ENCODE assay signal across 8 cellular contexts in genomic region chr1:212700892-212701819, GRCh38. TPM values are rescaled to one million over a fixed set of nuclear protein-coding genes. Genes with fewer than 3 reads are reported as not detected.
DNase-seq lines count a peak whose midpoint lies in the region; ATAC-seq, FAIRE-seq and TF ChIP-seq lines count a peak whose summit lies in the region.

No MANE protein-coding gene starts in this region.

- H3K27me3 ChIP-seq in colonic mucosa (peaks cover 57% of the 10 kb centered on the region), HepG2 (ENCODE audit: control insufficient read depth in 1 of 2, insufficient read depth in 2 of 2, low read length in 2 of 2) (peaks cover 11 to 63% of the 10 kb centered on the region in 2 experiments), PC-9 (ENCODE audit: insufficient read depth, low read depth) (peaks cover 29% of the 10 kb centered on the region)

- peaks cover 43% of the 10 kb centered on the region for H3K27me3 Mint-ChIP-seq in T-helper 1 cell treated with Interleukin-12 subunit alpha and Interleukin-12 subunit beta and Interleukin-4 antibody, amounts not matched to agents 30 μg/mL and 1 μg/mL, for 36 hours (ENCODE audit: low read depth)

- peak; percentile 74 for DNase-seq in ELR (ENCODE audit: low read depth)
- peak; percentile 43 for DNase-seq in colonic mucosa
- no peak for DNase-seq in HepG2 (ENCODE audit: low spot score)
- peak; percentile 18 to 24 (median 18) for DNase-seq in stimulated activated CD4-positive, alpha-beta T cell treated with anti-CD3 and anti-CD28 coated beads, TNF-alpha, amount 100 ng/mL, for 4 hours (ENCODE audit: low read depth in 3 of 3)
- DNase-seq in PC-9 = no peak

- WGBS in HepG2 (ENCODE audit: low lambda C conversion rate) = 6% methylated on average over 27 of the region's 27 CpGs

- no peaks in the 10 kb centered on the region for H3K9me3 Mint-ChIP-seq in T-helper 1 cell treated with Interleukin-12 subunit alpha and Interleukin-12 subunit beta and Interleukin-4 antibody, amounts not matched to agents 30 μg/mL and 1 μg/mL, for 36 hours

- intact Hi-C loops in colonic mucosa (cut with DNase I) = no loop called here
- intact Hi-C loops in HepG2 (cut with micrococcal nuclease; ENCODE audit: unreplicated experiment) = no loop called here
- intact Hi-C loops in PC-9 (cut with micrococcal nuclease; ENCODE audit: unreplicated experiment) = no loop called here

- in situ Hi-C loops in HepG2 (cut with HindIII; ENCODE audit: extremely low pct_ligation_motif_present, low pct_unique_long_range_greater_than_20kb) = no loop called here

- peaks cover 14% of the 10 kb centered on the region; the same call in 1 of the 2 replicates for H3F3A ChIP-seq in PC-9 (ENCODE audit: insufficient read depth, low read depth)

- H3K4me3 Mint-ChIP-seq in T-helper 1 cell treated with Interleukin-12 subunit alpha and Interleukin-12 subunit beta and Interleukin-4 antibody, amounts not matched to agents 30 μg/mL and 1 μg/mL, for 36 hours = peak overlapping the region; percentile 69

- H3K4me1 Mint-ChIP-seq in T-helper 1 cell treated with Interleukin-12 subunit alpha and Interleukin-12 subunit beta and Interleukin-4 antibody, amounts not matched to agents 30 μg/mL and 1 μg/mL, for 36 hours (ENCODE audit: low read depth) = peaks cover 39% of the 10 kb centered on the region

- H3K27ac Mint-ChIP-seq in T-helper 1 cell treated with Interleukin-12 subunit alpha and Interleukin-12 subunit beta and Interleukin-4 antibody, amounts not matched to agents 30 μg/mL and 1 μg/mL, for 36 hours = peak overlapping the region; percentile 75

- TF ChIP-seq CTCF in colonic mucosa (IDR thresholded peaks at IDR 0.05) (no peak), HepG2 (CRISPR knock-in tag; IDR thresholded peaks at IDR 0.05) (peak; percentile 40), PC-9 (conservative IDR thresholded peaks at IDR 0.05) (no peak)

- no peak for FAIRE-seq in HepG2 (lab: Jason Lieb, UNC)

- H3K79me2 ChIP-seq in HepG2 (ENCODE audit: insufficient read depth, low read length) (no peaks in the 10 kb centered on the region), PC-9 (ENCODE audit: low read depth) (no peaks in the 10 kb centered on the region)

- H3K4me2 ChIP-seq in HepG2 (ENCODE audit: low read depth, low read length) (peak overlapping the region; percentile 84), PC-9 (no peak overlapping the region)

- H3K4me3 ChIP-seq in colonic mucosa (peak overlapping the region; percentile 53), HepG2 (replicated peaks in 1 of 3; ENCODE audit: insufficient read depth in 1 of 3, low read depth in 2 of 3, low read length in 3 of 3) (peak overlapping the region in 2 of 3 experiments; percentile 62 to 72; a peak in 3 of 6 replicates), PC-9 (no peak overlapping the region)

- H4K20me1 ChIP-seq in HepG2 (ENCODE audit: insufficient read depth, low read length) (no peaks in the 10 kb centered on the region), PC-9 (ENCODE audit: insufficient read depth) (no peaks in the 10 kb centered on the region)

- peaks cover 14% of the 10 kb centered on the region for H3K36me3 Mint-ChIP-seq in T-helper 1 cell treated with Interleukin-12 subunit alpha and Interleukin-12 subunit beta and Interleukin-4 antibody, amounts not matched to agents 30 μg/mL and 1 μg/mL, for 36 hours (ENCODE audit: low read depth)

- H3K36me3 ChIP-seq in colonic mucosa (no peaks in the 10 kb centered on the region), HepG2 (replicated peaks in 1 of 2; ENCODE audit: control insufficient read depth in 1 of 2, insufficient read depth in 2 of 2, low read length in 2 of 2) (no peaks in the 10 kb centered on the region), PC-9 (ENCODE audit: low read depth) (no peaks in the 10 kb centered on the region)

- peak; percentile 24 for ATAC-seq in HG02678 (IDR thresholded peaks at IDR 0.05; ENCODE audit: unreplicated experiment)
- ATAC-seq in HepG2 = peak; percentile 73
- ATAC-seq in GM21367 (IDR thresholded peaks at IDR 0.05; ENCODE audit: unreplicated experiment) = no peak

- H3K9me2 ChIP-seq in PC-9 (ENCODE audit: insufficient read depth) = no peaks in the 10 kb centered on the region

- peaks cover 11% of the 10 kb centered on the region for H3K4me1 ChIP-seq in colonic mucosa
- H3K4me1 ChIP-seq in HepG2 (ENCODE audit: insufficient read depth, low read length) = peaks cover 31% of the 10 kb centered on the region
- 0 out of 2 replicates have a peak, but pooled peaks cover 6% of the 10 kb centered on the region for H3K4me1 ChIP-seq in PC-9 (replicated peaks; ENCODE audit: insufficient read depth)

- H2AFZ ChIP-seq in HepG2 (ENCODE audit: low read length) (no peak overlapping the region), PC-9 (no peak overlapping the region)

- BruUV-seq in HepG2 (replicated peaks; lab: Mats Ljungman, UMichigan) (no TSS peak), PC-9 (replicated peaks; lab: Mats Ljungman, UMichigan) (no TSS peak)

- CTCF ChIA-PET in HepG2 (lab: Yijun Ruan, JAX; ENCODE audit: low intra/inter-chr PET ratio, low total read pairs) = no interaction called here
- CTCF ChIA-PET in PC-9 (lab: Charles Lee) = interaction anchor here (0.5 kb wide), 1 partner anchor 74 kb away, joined by 3 read pairs; no protein-coding TSS in a partner anchor

- H3K9me3 ChIP-seq in colonic mucosa (no peaks in the 10 kb centered on the region), HepG2 (ENCODE audit: low read length) (no peaks in the 10 kb centered on the region), PC-9 (ENCODE audit: insufficient read depth, low read depth) (no peaks in the 10 kb centered on the region)

- H3K27ac ChIP-seq in colonic mucosa = peak overlapping the region; percentile 62
- H3K27ac ChIP-seq in HepG2 (ENCODE audit: extremely low read length, insufficient read depth, low read length) = no peak overlapping the region
- no peak overlapping the region for H3K27ac ChIP-seq in PC-9

- TF ChIP-seq EP300 in HepG2 (IDR thresholded peaks at IDR 0.05; ENCODE audit: low read depth in 2 of 2, low read length in 2 of 2) (no peak), HepG2 (CRISPR knock-in tag; IDR thresholded peaks at IDR 0.05; ENCODE audit: borderline replicate concordance) (no peak)

- TF ChIP-seq POLR2A in HepG2 (IDR thresholded peaks at IDR 0.05; ENCODE audit: insufficient read depth in 1 of 2, low read depth in 2 of 2, low read length in 2 of 2) = no peak

- no peak for TF ChIP-seq RAD21 in HepG2 (CRISPR knock-in tag; IDR thresholded peaks at IDR 0.05)

- H3K9ac ChIP-seq in colonic mucosa (ENCODE audit: low read depth in 2 of 2, low read length in 2 of 2) (no peak overlapping the region), HepG2 (ENCODE audit: insufficient read depth, low read depth, low read length) (no peak overlapping the region)

- POLR2A ChIA-PET in HepG2 (lab: Yijun Ruan, JAX) = interaction anchor here (0.8 kb wide), 1 partner anchor 90 kb away, joined by 3 read pairs; the partner anchor contains the start of gene NSL1
- POLR2A ChIA-PET in PC-9 (lab: Charles Lee; ENCODE audit: unreplicated experiment) = interaction anchor here (0.5 to 0.6 kb wide), 2 partner anchors 20 to 93 kb away, joined by 3 read pairs; no protein-coding TSS in a partner anchor

TF ChIP-seq in HepG2, 621 proteins besides CTCF, POLR2A, EP300 and RAD21 (continues in another document):
- no peak for TF ChIP-seq DR1 (CRISPR knock-in tag; IDR thresholded peaks at IDR 0.05)
- TF ChIP-seq ZKSCAN5 (CRISPR knock-in tag; IDR thresholded peaks at IDR 0.05) = no peak
- TF ChIP-seq ZNF800 (CRISPR knock-in tag; IDR thresholded peaks at IDR 0.05) = peak; percentile 59; the same call in 1 of the 2 replicates
- TF ChIP-seq HNRNPLL (IDR thresholded peaks at IDR 0.05; ENCODE audit: low read depth, low read length, poor library complexity, severe bottlenecking) = peak; percentile 54
- no peak for TF ChIP-seq ETV6 (CRISPR knock-in tag; conservative IDR thresholded peaks at IDR 0.05)

RNA-seq across cellular contexts. Expression of gene BATF3, which starts 1.5 kb away (rescaled TPM):
- under 1 TPM; 0.74 to 0.88 TPM for total RNA-seq in colonic mucosa
- not detected in 2 replicates for total RNA-seq in HepG2 (2016; rRNA removed; fragmentation: Illumina TruSeq; extraction: Trizol)
- not detected in 2 replicates for total RNA-seq in HepG2 (2016; cell fraction: cytosol; rRNA removed; fragmentation: Illumina TruSeq; extraction: Trizol; ENCODE audit: low read depth)
- not detected in 2 replicates for total RNA-seq in HepG2 (2016; cell fraction: insoluble cytoplasmic fraction; rRNA removed; fragmentation: Illumina TruSeq; extraction: Trizol)
- not detected in 2 replicates for total RNA-seq in HepG2 (2016; cell fraction: membrane; rRNA removed; fragmentation: Illumina TruSeq; extraction: Trizol)
- total RNA-seq in HepG2 (2016; cell fraction: nucleus; rRNA removed; fragmentation: Illumina TruSeq; extraction: Trizol) = not detected in 2 replicates
- polyA plus RNA-seq in HepG2 (2011; rRNA removed) = 0.13 and 0.40 TPM in 2 replicates
- polyA plus RNA-seq in HepG2 (2011; cell fraction: cytosol; rRNA removed) = 0.23 and 0.35 TPM in 2 replicates
- polyA plus RNA-seq in HepG2 (2011; cell fraction: nucleus; rRNA removed) = 0.10 TPM in 1 of 2 replicates, not detected in the other
- 0.47 TPM in 1 of 2 replicates, not detected in the other for polyA plus RNA-seq in HepG2 (2012)
- polyA plus RNA-seq in HepG2 (2016; cell fraction: cytosol; fragmentation: Illumina TruSeq; extraction: Trizol; ENCODE audit: low read depth) = 0.18 and 0.19 TPM in 2 replicates
- not detected in 2 replicates for polyA plus RNA-seq in HepG2 (2016; cell fraction: insoluble cytoplasmic fraction; fragmentation: Illumina TruSeq; extraction: Trizol; ENCODE audit: low read depth)
- 0.34 TPM in 1 of 2 replicates, not detected in the other for polyA plus RNA-seq in HepG2 (2016; cell fraction: membrane; fragmentation: Illumina TruSeq; extraction: Trizol; ENCODE audit: low read depth)
- polyA plus RNA-seq in HepG2 (2016; cell fraction: nucleus; fragmentation: Illumina TruSeq; extraction: Trizol; ENCODE audit: insufficient read depth, low read depth) = not detected in 2 replicates
- 0.26 TPM in 1 of 2 replicates, not detected in the other for polyA minus RNA-seq in HepG2 (2011; rRNA and poly(A)+ RNA removed; ENCODE audit: low replicate concordance)
- polyA minus RNA-seq in HepG2 (2011; cell fraction: cytosol; rRNA and poly(A)+ RNA removed) = not detected in 2 replicates
- polyA minus RNA-seq in HepG2 (2011; cell fraction: nucleus; rRNA and poly(A)+ RNA removed) = not detected in 2 replicates
- total RNA-seq in PC-9 (2021) = 0.50 and 1.3 TPM in 2 replicates

Comparison
In these comparisons a context has a peak if more than half of its experiments do, and no peak if none do; other contexts are left out.
1. DNase-seq: peak in ELR (single experiment), colonic mucosa (single experiment) and stimulated activated CD4-positive, alpha-beta T cell treated with anti-CD3 and anti-CD28 coated beads, TNF-alpha, amount 100 ng/mL, for 4 hours (3 of 3); none in HepG2 (single experiment) and PC-9 (0 of 2).